Comparison of ENCODE assay signal across 1 cellular context in the genomic region with DNA sequence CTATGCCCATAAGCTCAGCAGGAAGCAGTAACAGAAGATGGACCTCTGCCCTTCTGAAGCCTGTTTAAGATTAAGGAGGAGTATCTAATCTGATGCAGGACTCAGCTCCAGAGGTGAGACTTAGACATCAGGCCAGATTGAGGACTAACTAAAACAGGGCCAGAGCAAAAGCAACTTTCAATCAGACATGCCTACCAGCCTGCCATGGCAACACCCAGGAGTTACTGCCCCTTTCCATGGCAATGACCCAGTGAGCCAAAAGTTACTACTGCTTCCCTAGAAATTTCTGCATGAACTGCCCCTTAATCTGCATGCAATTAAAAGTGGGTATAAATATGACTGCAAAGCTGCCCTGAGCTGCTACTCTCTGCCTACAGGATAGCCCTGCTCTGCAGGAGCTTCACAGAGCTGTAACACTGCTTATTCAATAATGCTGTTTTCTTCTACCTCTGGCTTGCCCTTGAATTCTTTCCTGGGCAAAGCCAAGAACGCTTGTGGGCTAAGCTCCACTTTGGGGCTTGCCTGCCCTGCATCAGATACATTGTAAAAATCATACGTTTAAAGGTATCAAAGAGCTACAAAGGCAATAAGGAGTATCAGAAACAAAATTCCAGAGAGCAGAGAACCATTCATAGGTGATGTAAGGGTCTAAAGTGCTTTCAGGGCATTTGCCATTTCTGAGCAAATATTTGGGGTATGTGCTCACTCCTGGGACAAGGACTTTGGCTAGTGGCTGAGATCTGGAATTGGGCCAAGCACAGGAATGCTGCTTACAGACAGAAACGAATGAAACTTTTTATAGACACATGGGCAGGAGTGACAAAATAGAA.
A peak's percentile ranks its signal among the peaks of the same experiment; 100 is the strongest.
TF ChIP-seq lines count a peak whose summit lies in the region.

No MANE protein-coding gene starts in this region.

TF ChIP-seq in HepG2, 621 proteins besides CTCF, POLR2A, EP300 and RAD21 (continued from another document and continues in another):
- no peak for TF ChIP-seq LBX2 (CRISPR knock-in tag; IDR thresholded peaks at IDR 0.05; ENCODE audit: borderline replicate concordance)
- TF ChIP-seq ZFX (CRISPR knock-in tag; IDR thresholded peaks at IDR 0.05; ENCODE audit: low read depth), result no peak
- no peak for TF ChIP-seq ZNF460 (CRISPR knock-in tag; IDR thresholded peaks at IDR 0.05; ENCODE audit: borderline replicate concordance)
- no peak for TF ChIP-seq ZNF24 (IDR thresholded peaks at IDR 0.05)
- no peak for TF ChIP-seq MED8 (CRISPR knock-in tag; IDR thresholded peaks at IDR 0.05; ENCODE audit: insufficient replicate concordance)
- TF ChIP-seq, protein P1, sequence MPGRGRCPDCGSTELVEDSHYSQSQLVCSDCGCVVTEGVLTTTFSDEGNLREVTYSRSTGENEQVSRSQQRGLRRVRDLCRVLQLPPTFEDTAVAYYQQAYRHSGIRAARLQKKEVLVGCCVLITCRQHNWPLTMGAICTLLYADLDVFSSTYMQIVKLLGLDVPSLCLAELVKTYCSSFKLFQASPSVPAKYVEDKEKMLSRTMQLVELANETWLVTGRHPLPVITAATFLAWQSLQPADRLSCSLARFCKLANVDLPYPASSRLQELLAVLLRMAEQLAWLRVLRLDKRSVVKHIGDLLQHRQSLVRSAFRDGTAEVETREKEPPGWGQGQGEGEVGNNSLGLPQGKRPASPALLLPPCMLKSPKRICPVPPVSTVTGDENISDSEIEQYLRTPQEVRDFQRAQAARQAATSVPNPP (CRISPR knock-in tag; IDR thresholded peaks at IDR 0.05), result no peak
- TF ChIP-seq ZNF891 (CRISPR knock-in tag; IDR thresholded peaks at IDR 0.05), result no peak
- TF ChIP-seq PREB (CRISPR knock-in tag; IDR thresholded peaks at IDR 0.05), result no peak
- TF ChIP-seq ZNF549 (CRISPR knock-in tag; IDR thresholded peaks at IDR 0.05), result no peak
- TF ChIP-seq, protein P2, sequence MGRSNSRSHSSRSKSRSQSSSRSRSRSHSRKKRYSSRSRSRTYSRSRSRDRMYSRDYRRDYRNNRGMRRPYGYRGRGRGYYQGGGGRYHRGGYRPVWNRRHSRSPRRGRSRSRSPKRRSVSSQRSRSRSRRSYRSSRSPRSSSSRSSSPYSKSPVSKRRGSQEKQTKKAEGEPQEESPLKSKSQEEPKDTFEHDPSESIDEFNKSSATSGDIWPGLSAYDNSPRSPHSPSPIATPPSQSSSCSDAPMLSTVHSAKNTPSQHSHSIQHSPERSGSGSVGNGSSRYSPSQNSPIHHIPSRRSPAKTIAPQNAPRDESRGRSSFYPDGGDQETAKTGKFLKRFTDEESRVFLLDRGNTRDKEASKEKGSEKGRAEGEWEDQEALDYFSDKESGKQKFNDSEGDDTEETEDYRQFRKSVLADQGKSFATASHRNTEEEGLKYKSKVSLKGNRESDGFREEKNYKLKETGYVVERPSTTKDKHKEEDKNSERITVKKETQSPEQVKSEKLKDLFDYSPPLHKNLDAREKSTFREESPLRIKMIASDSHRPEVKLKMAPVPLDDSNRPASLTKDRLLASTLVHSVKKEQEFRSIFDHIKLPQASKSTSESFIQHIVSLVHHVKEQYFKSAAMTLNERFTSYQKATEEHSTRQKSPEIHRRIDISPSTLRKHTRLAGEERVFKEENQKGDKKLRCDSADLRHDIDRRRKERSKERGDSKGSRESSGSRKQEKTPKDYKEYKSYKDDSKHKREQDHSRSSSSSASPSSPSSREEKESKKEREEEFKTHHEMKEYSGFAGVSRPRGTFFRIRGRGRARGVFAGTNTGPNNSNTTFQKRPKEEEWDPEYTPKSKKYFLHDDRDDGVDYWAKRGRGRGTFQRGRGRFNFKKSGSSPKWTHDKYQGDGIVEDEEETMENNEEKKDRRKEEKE (IDR thresholded peaks at IDR 0.05), result no peak
- no peak for TF ChIP-seq SAFB2 (CRISPR knock-in tag; IDR thresholded peaks at IDR 0.05; ENCODE audit: borderline replicate concordance, low read depth)
- TF ChIP-seq FOXC1 (CRISPR knock-in tag; IDR thresholded peaks at IDR 0.05; ENCODE audit: borderline replicate concordance), result no peak
- TF ChIP-seq PRDM10 (CRISPR knock-in tag; IDR thresholded peaks at IDR 0.05; ENCODE audit: low read depth), result no peak
- TF ChIP-seq EHMT2 (IDR thresholded peaks at IDR 0.05; ENCODE audit: borderline replicate concordance, low read depth, low read length), result peak; percentile 53; the same call in 1 of the 2 replicates
- no peak for TF ChIP-seq ZNF317 (CRISPR knock-in tag; IDR thresholded peaks at IDR 0.05)
- TF ChIP-seq ZNF878 (CRISPR knock-in tag; IDR thresholded peaks at IDR 0.05), result no peak
- peak; percentile 88 for TF ChIP-seq NFIC (IDR thresholded peaks at IDR 0.05; ENCODE audit: low read length)
- TF ChIP-seq HOXA3 (CRISPR knock-in tag; IDR thresholded peaks at IDR 0.05), result no peak
- no peak for TF ChIP-seq NFE2 (CRISPR knock-in tag; IDR thresholded peaks at IDR 0.05)
- no peak for TF ChIP-seq PLSCR1 (CRISPR knock-in tag; IDR thresholded peaks at IDR 0.05; ENCODE audit: borderline replicate concordance)
- no peak for TF ChIP-seq ZNF713 (CRISPR knock-in tag; IDR thresholded peaks at IDR 0.05)
- TF ChIP-seq CAMTA2 (CRISPR knock-in tag; IDR thresholded peaks at IDR 0.05; ENCODE audit: borderline replicate concordance), result no peak
- no peak for TF ChIP-seq FLYWCH1 (CRISPR knock-in tag; IDR thresholded peaks at IDR 0.05)
- no peak for TF ChIP-seq ZNF790 (CRISPR knock-in tag; IDR thresholded peaks at IDR 0.05; ENCODE audit: borderline replicate concordance)
- peak; percentile 76; the same call in 1 of the 2 replicates for TF ChIP-seq DPF2 (CRISPR knock-in tag; IDR thresholded peaks at IDR 0.05; ENCODE audit: borderline replicate concordance, low read depth)
- no peak for TF ChIP-seq BRCA1 (CRISPR knock-in tag; IDR thresholded peaks at IDR 0.05)
- TF ChIP-seq, protein P3, sequence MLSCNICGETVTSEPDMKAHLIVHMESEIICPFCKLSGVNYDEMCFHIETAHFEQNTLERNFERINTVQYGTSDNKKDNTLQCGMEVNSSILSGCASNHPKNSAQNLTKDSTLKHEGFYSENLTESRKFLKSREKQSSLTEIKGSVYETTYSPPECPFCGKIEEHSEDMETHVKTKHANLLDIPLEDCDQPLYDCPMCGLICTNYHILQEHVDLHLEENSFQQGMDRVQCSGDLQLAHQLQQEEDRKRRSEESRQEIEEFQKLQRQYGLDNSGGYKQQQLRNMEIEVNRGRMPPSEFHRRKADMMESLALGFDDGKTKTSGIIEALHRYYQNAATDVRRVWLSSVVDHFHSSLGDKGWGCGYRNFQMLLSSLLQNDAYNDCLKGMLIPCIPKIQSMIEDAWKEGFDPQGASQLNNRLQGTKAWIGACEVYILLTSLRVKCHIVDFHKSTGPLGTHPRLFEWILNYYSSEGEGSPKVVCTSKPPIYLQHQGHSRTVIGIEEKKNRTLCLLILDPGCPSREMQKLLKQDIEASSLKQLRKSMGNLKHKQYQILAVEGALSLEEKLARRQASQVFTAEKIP (CRISPR knock-in tag; IDR thresholded peaks at IDR 0.05; ENCODE audit: borderline replicate concordance), result no peak
- no peak for TF ChIP-seq NKX3-1 (CRISPR knock-in tag; IDR thresholded peaks at IDR 0.05)
- TF ChIP-seq SALL2 (CRISPR knock-in tag; IDR thresholded peaks at IDR 0.05), result no peak
- no peak for TF ChIP-seq SP1 (IDR thresholded peaks at IDR 0.05)
- TF ChIP-seq SP1 (CRISPR knock-in tag; IDR thresholded peaks at IDR 0.05), result no peak
- TF ChIP-seq, protein P4, sequence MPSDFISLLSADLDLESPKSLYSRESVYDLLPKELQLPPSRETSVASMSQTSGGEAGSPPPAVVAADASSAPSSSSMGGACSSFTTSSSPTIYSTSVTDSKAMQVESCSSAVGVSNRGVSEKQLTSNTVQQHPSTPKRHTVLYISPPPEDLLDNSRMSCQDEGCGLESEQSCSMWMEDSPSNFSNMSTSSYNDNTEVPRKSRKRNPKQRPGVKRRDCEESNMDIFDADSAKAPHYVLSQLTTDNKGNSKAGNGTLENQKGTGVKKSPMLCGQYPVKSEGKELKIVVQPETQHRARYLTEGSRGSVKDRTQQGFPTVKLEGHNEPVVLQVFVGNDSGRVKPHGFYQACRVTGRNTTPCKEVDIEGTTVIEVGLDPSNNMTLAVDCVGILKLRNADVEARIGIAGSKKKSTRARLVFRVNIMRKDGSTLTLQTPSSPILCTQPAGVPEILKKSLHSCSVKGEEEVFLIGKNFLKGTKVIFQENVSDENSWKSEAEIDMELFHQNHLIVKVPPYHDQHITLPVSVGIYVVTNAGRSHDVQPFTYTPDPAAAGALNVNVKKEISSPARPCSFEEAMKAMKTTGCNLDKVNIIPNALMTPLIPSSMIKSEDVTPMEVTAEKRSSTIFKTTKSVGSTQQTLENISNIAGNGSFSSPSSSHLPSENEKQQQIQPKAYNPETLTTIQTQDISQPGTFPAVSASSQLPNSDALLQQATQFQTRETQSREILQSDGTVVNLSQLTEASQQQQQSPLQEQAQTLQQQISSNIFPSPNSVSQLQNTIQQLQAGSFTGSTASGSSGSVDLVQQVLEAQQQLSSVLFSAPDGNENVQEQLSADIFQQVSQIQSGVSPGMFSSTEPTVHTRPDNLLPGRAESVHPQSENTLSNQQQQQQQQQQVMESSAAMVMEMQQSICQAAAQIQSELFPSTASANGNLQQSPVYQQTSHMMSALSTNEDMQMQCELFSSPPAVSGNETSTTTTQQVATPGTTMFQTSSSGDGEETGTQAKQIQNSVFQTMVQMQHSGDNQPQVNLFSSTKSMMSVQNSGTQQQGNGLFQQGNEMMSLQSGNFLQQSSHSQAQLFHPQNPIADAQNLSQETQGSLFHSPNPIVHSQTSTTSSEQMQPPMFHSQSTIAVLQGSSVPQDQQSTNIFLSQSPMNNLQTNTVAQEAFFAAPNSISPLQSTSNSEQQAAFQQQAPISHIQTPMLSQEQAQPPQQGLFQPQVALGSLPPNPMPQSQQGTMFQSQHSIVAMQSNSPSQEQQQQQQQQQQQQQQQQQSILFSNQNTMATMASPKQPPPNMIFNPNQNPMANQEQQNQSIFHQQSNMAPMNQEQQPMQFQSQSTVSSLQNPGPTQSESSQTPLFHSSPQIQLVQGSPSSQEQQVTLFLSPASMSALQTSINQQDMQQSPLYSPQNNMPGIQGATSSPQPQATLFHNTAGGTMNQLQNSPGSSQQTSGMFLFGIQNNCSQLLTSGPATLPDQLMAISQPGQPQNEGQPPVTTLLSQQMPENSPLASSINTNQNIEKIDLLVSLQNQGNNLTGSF (CRISPR knock-in tag; IDR thresholded peaks at IDR 0.05), result no peak
- TF ChIP-seq ZNF546 (CRISPR knock-in tag; conservative IDR thresholded peaks at IDR 0.05), result no peak
- no peak for TF ChIP-seq ZNF557 (CRISPR knock-in tag; IDR thresholded peaks at IDR 0.05)
- TF ChIP-seq, protein P5, sequence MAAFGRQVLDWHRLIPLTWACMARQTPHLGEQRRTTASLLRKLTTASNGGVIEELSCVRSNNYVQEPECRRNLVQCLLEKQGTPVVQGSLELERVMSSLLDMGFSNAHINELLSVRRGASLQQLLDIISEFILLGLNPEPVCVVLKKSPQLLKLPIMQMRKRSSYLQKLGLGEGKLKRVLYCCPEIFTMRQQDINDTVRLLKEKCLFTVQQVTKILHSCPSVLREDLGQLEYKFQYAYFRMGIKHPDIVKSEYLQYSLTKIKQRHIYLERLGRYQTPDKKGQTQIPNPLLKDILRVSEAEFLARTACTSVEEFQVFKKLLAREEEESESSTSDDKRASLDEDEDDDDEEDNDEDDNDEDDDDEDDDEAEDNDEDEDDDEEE (CRISPR knock-in tag; IDR thresholded peaks at IDR 0.05), result no peak
- TF ChIP-seq PAF1 (CRISPR knock-in tag; IDR thresholded peaks at IDR 0.05), result no peak
- TF ChIP-seq ZBTB20 (CRISPR knock-in tag; IDR thresholded peaks at IDR 0.05; ENCODE audit: borderline replicate concordance, low read depth), result no peak
